Comparison of ENCODE assay signal across 8 cellular contexts in genomic region chr20:63627129-63627699, GRCh38. TPM values are rescaled to one million over a fixed set of nuclear protein-coding genes. Genes with fewer than 3 reads are reported as not detected.
A peak's percentile ranks its signal among the peaks of the same experiment; 100 is the strongest.
DNase-seq lines count a peak whose midpoint lies in the region; TF ChIP-seq lines count a peak whose summit lies in the region.

No MANE protein-coding gene starts in this region.

- no peaks in the 10 kb centered on the region for H3K27me3 Mint-ChIP-seq in neural crest cell (ENCODE audit: low read depth)

- H3K4me3 Mint-ChIP-seq in neural crest cell: peak overlapping the region; percentile 76

- no peak overlapping the region for H3K27ac Mint-ChIP-seq in neural crest cell (ENCODE audit: unreplicated experiment)

- 0 to 1% (median 0%) methylated on average over 36 to 61 of the region's 64 CpGs for WGBS in stomach, 5 donors

- peaks cover 17 to 45% (median 33%) of the 10 kb centered on the region in 4 donors for H3K4me1 ChIP-seq in stomach

- H3K9me3 Mint-ChIP-seq in neural crest cell: no peaks in the 10 kb centered on the region

- DNase-seq in ELF-1 (ENCODE audit: low read depth, low spot score) (peak; percentile 96), GOT3 (lab: John Stamatoyannopoulos, UW) (peak; percentile 91), LHCN-M2 (ENCODE audit: low read depth) (peak; percentile 89), SHP77 (lab: John Stamatoyannopoulos, UW) (peak; percentile 89 to 98), activated gamma-delta T cell (lab: John Stamatoyannopoulos, UW) (peak; percentile 92), fibroblast of villous mesenchyme (ENCODE audit: low read depth) (peak; percentile 95), neural crest cell (ENCODE audit: low read depth, low spot score) (peak; percentile 91), stomach (peak; percentile 96)

- H3K27ac ChIP-seq in stomach: peak overlapping the region; percentile 94 to 99 (median 98)

- peak in 1 of 4 donors; percentile 50 for TF ChIP-seq POLR2A in stomach (IDR thresholded peaks at IDR 0.05)

- H3K36me3 Mint-ChIP-seq in neural crest cell (ENCODE audit: low read depth): peaks cover 4% of the 10 kb centered on the region

- intact Hi-C loops in stomach (cut with DNase I; ENCODE audit: low total_unique reads): no loop called here

- H3K4me3 ChIP-seq in fibroblast of villous mesenchyme (ENCODE audit: low read depth, low read length) (peak overlapping the region; percentile 85), stomach (peak overlapping the region; percentile 67 to 93 (median 80))

- H3K27me3 ChIP-seq in stomach: no peaks in the 10 kb centered on the region

- peaks cover 25% of the 10 kb centered on the region for H3K4me1 Mint-ChIP-seq in neural crest cell

- no peak for TF ChIP-seq EP300 in stomach (IDR thresholded peaks at IDR 0.05)

- no peaks in the 10 kb centered on the region for H3K36me3 ChIP-seq in stomach

- TF ChIP-seq CTCF in fibroblast of villous mesenchyme (IDR thresholded peaks at IDR 0.05; ENCODE audit: insufficient read depth, low read depth, low read length): no peak
- TF ChIP-seq CTCF in neural crest cell (conservative IDR thresholded peaks at IDR 0.05): no peak
- TF ChIP-seq CTCF in stomach (IDR thresholded peaks at IDR 0.05): no peak

- no peaks in the 10 kb centered on the region for H3K9me3 ChIP-seq in stomach

RNA-seq across cellular contexts. Expression of gene GMEB2, which starts 0.3 kb away (rescaled TPM):
- total RNA-seq in LHCN-M2 (2014; rRNA removed) (12.7 and 14.9 TPM in 2 replicates), fibroblast of villous mesenchyme (9.3 and 10.8 TPM in 2 replicates), neural crest cell (14.6 and 15.2 TPM in 2 replicates), stomach (10 to 100 TPM in 2 of 5 donors, 1 to 10 TPM in 3; 1.8 to 20.4 (median 8.3) TPM)
- polyA plus RNA-seq in LHCN-M2 (2012): 7.0 TPM
- 1 to 10 TPM; 5.4 to 7.5 (median 7.4) TPM for polyA plus RNA-seq in stomach

RNA-seq across cellular contexts. Expression of gene STMN3, which starts 26.0 kb away (rescaled TPM):
- total RNA-seq in LHCN-M2 (2014; rRNA removed): 39.3 and 49.8 TPM in 2 replicates
- polyA plus RNA-seq in LHCN-M2 (2012): 13.6 TPM
- 5.6 and 10.6 TPM in 2 replicates for total RNA-seq in fibroblast of villous mesenchyme
- 96.4 and 101 TPM in 2 replicates for total RNA-seq in neural crest cell
- total RNA-seq in stomach: 10 to 100 TPM in 2 of 5 donors, 1 to 10 TPM in 2, under 1 TPM in 1; 0.87 to 13.4 (median 5.5) TPM
- 10 to 100 TPM; 12.3 to 14.8 (median 12.5) TPM for polyA plus RNA-seq in stomach

RNA-seq across cellular contexts. Expression of gene RTEL1, which starts 30.9 kb away (rescaled TPM):
- total RNA-seq in LHCN-M2 (2014; rRNA removed): 21.9 and 31.2 TPM in 2 replicates
- 8.2 TPM for polyA plus RNA-seq in LHCN-M2 (2012)
- total RNA-seq in fibroblast of villous mesenchyme: 11.7 and 14.2 TPM in 2 replicates
- 46.7 and 48.4 TPM in 2 replicates for total RNA-seq in neural crest cell
- 10 to 100 TPM; 13.6 to 70.4 (median 32.7) TPM for total RNA-seq in stomach
- 1 to 10 TPM; 7.6 to 10.0 (median 9.2) TPM for polyA plus RNA-seq in stomach

RNA-seq across cellular contexts. Expression of gene HELZ2, which starts 53.2 kb away (rescaled TPM):
- total RNA-seq in LHCN-M2 (2014; rRNA removed) (21.0 and 21.9 TPM in 2 replicates), fibroblast of villous mesenchyme (29.0 and 46.6 TPM in 2 replicates), neural crest cell (22.3 and 26.5 TPM in 2 replicates), stomach (10 to 100 TPM; 27.4 to 95.5 (median 41.2) TPM)
- 6.1 TPM for polyA plus RNA-seq in LHCN-M2 (2012)
- 1 to 10 TPM; 4.4 to 7.3 (median 6.9) TPM for polyA plus RNA-seq in stomach

Comparison
In these comparisons a context has a peak if more than half of its experiments do, and no peak if none do; other contexts are left out.
1. Peak in every context shown above with its lines: DNase-seq, H3K4me3 ChIP-seq and H3K27ac ChIP-seq.